6 cellular contexts compared by ENCODE assay signal in genomic region chr1:208895820-208896219, GRCh38.
"Had no signal": no experiment of that assay in that cellular context is flagged by ENCODE, and none has a peak within 500 bp of the region (broad histone marks: within the 10 kb centered on the region; RNA-seq: fewer than 3 reads in every experiment).

No MANE protein-coding gene starts in this region.

- H3K27ac Mint-ChIP-seq: GM23338, H9 had no signal

- H2AFZ ChIP-seq: GM23338 had no signal

- H3K4me2 ChIP-seq: GM23338 had no signal

- H3K4me3 ChIP-seq: GM23338, K562 had no signal

- H3K9me3 Mint-ChIP-seq: GM23338 had no signal

- ATAC-seq: GM23338, K562 had no signal

- H3K4me3 Mint-ChIP-seq: GM23338, H9 had no signal

- DNase-seq: H9, HCEC 1CT, IMR-90, KG1 had no signal
